In genomic region chr6:151699719-151700118, GRCh38 we compare ENCODE assay signal across 21 cellular contexts.
"Had no signal": no experiment of that assay in that cellular context is flagged by ENCODE, and none has a peak within 500 bp of the region (broad histone marks: within the 10 kb centered on the region; RNA-seq: fewer than 3 reads in every experiment).

No MANE protein-coding gene starts in this region.

- H3K9me3 Mint-ChIP-seq: endodermal cell; immature natural killer cell; nephron; stimulated activated effector memory CD8-positive, alpha-beta T cell treated with anti-CD3 and anti-CD28 coated beads, Interleukin-12 subunit alpha, Interleukin-12 subunit beta, amount 100 ng/mL, for 72 hours; T-cell had no signal

- H3K4me3 ChIP-seq: breast epithelium, tibial artery had no signal

- H3K27ac Mint-ChIP-seq: activated naive CD8-positive, alpha-beta T cell treated with anti-CD3 and anti-CD28 coated beads, Interleukin-2, amount 10 ng/mL, durations not matched to agents 7 days and 5 days; endodermal cell; immature natural killer cell; progenitor cell of endocrine pancreas; stimulated activated effector memory CD8-positive, alpha-beta T cell treated with anti-CD3 and anti-CD28 coated beads, Interleukin-12 subunit alpha, Interleukin-12 subunit beta, amount 100 ng/mL, for 72 hours; T-cell had no signal

- H3K36me3 Mint-ChIP-seq: activated naive CD8-positive, alpha-beta T cell treated with anti-CD3 and anti-CD28 coated beads, Interleukin-2, amount 10 ng/mL, durations not matched to agents 7 days and 5 days; immature natural killer cell; stimulated activated effector memory CD8-positive, alpha-beta T cell treated with anti-CD3 and anti-CD28 coated beads, Interleukin-12 subunit alpha, Interleukin-12 subunit beta, amount 100 ng/mL, for 72 hours; T-cell had no signal

- ATAC-seq: left colon; stimulated activated effector memory CD8-positive, alpha-beta T cell treated with anti-CD3 and anti-CD28 coated beads, Interleukin-12 subunit alpha, Interleukin-12 subunit beta, amount 100 ng/mL, for 72 hours; T-cell had no signal

- H3K27ac ChIP-seq: breast epithelium, tibial artery had no signal

- H3K9me3 ChIP-seq: breast epithelium, SK-N-SH, tibial artery had no signal

- DNase-seq: activated CD4-positive, alpha-beta T cell treated with anti-CD3 and anti-CD28 coated beads, Interleukin-2, amount 50 U/mL, for 1 hour; activated CD8-positive, alpha-beta memory T cell treated with anti-CD3 and anti-CD28 coated beads for 24 hours; activated naive CD4-positive, alpha-beta T cell; activated naive CD8-positive, alpha-beta T cell treated with anti-CD3 and anti-CD28 coated beads, Interleukin-2, amount 10 ng/mL, durations not matched to agents 7 days and 5 days; anterior cingulate cortex; endodermal cell; erythroblast; glutamatergic neuron; immature natural killer cell; left colon; mesendoderm; occipital lobe; SK-N-SH; stimulated activated CD4-positive, alpha-beta T cell treated with anti-CD3 and anti-CD28 coated beads, Interleukin-12 subunit alpha, Interleukin-12 subunit beta, amount 100 ng/mL, for 4 hours; T-cell; T-helper 9 cell; tibial artery had no signal

- H3K4me1 ChIP-seq: breast epithelium had no signal

- H3K27me3 ChIP-seq: breast epithelium, tibial artery had no signal

- H3K27me3 Mint-ChIP-seq: progenitor cell of endocrine pancreas, T-cell had no signal

- H3K36me3 ChIP-seq: breast epithelium, tibial artery had no signal

- H3K9ac ChIP-seq: SK-N-SH had no signal

- H3K4me3 Mint-ChIP-seq: activated naive CD8-positive, alpha-beta T cell treated with anti-CD3 and anti-CD28 coated beads, Interleukin-2, amount 10 ng/mL, durations not matched to agents 7 days and 5 days; endodermal cell; immature natural killer cell; nephron; stimulated activated effector memory CD8-positive, alpha-beta T cell treated with anti-CD3 and anti-CD28 coated beads, Interleukin-12 subunit alpha, Interleukin-12 subunit beta, amount 100 ng/mL, for 72 hours; T-cell had no signal
